Comparison of ENCODE assay signal across 20 cellular contexts in genomic region chr13:20832861-20833260, GRCh38. TPM values are rescaled to one million over a fixed set of nuclear protein-coding genes. Genes with fewer than 3 reads are reported as not detected.
DNase-seq lines count a peak whose midpoint lies in the region; ATAC-seq, FAIRE-seq and TF ChIP-seq lines count a peak whose summit lies in the region.
"Had no signal": no experiment of that assay in that cellular context is flagged by ENCODE, and none has a peak within 500 bp of the region (broad histone marks: within the 10 kb centered on the region; RNA-seq: fewer than 3 reads in every experiment).

No MANE protein-coding gene starts in this region.

- H3K36me3 Mint-ChIP-seq in endodermal cell (ENCODE audit: low read depth) = peaks cover 28% of the 10 kb centered on the region

- H3K27ac ChIP-seq in SK-N-SH (ENCODE audit: low read depth in 2 of 2, low read length in 1 of 2) = no peak overlapping the region
- no peak overlapping the region for H3K27ac ChIP-seq in endodermal cell (ENCODE audit: low read depth, low read length)
- H3K27ac ChIP-seq in psoas muscle = peak overlapping the region; percentile 89
- H3K27ac ChIP-seq: BLaER1 treated with 17β-estradiol and CSF1 and Interleukin-3, amounts not matched to agents 10 nM and 100 nM; SJCRH30 had no signal

- peaks cover 10% of the 10 kb centered on the region; the same call in 1 of the 2 replicates for H3K79me2 ChIP-seq in SK-N-SH (ENCODE audit: insufficient read depth)

- H3K9me3 Mint-ChIP-seq in endodermal cell = no peaks in the 10 kb centered on the region
- H3K9me3 Mint-ChIP-seq: CD4-positive, alpha-beta memory T cell had no signal

- FAIRE-seq in G401.6 (lab: Jason Lieb, UNC) = peak; percentile 55
- FAIRE-seq: GM18507, H1, K562 had no signal

- H3K4me2 ChIP-seq in SK-N-SH = no peak overlapping the region
- H3K4me2 ChIP-seq: BLaER1 treated with 17β-estradiol and CSF1 and Interleukin-3, amounts not matched to agents 10 nM and 100 nM had no signal

- intact Hi-C loops in psoas muscle (cut with DNase I) = no loop called here

- no peak for TF ChIP-seq RAD21 in SK-N-SH (IDR thresholded peaks at IDR 0.05; ENCODE audit: low read length)

- H3K27me3 ChIP-seq in SK-N-SH (ENCODE audit: insufficient read depth) (no peaks in the 10 kb centered on the region), endodermal cell (ENCODE audit: control insufficient read depth, insufficient read depth, low read length, poor library complexity, severe bottlenecking) (no peaks in the 10 kb centered on the region), psoas muscle (ENCODE audit: insufficient read depth in 3 of 3, low read length in 2 of 3) (no peaks in the 10 kb centered on the region)
- H3K27me3 ChIP-seq: BLaER1 treated with 17β-estradiol and CSF1 and Interleukin-3, amounts not matched to agents 10 nM and 100 nM; SJCRH30 had no signal

- H3K4me3 Mint-ChIP-seq in endodermal cell = no peak overlapping the region

- H3K4me1 ChIP-seq in SK-N-SH (ENCODE audit: control insufficient read depth in 1 of 2, insufficient read depth in 2 of 2, low read depth in 1 of 2, low read length in 1 of 2) (peaks cover 0 to under 1% of the 10 kb centered on the region in 2 experiments; a peak in 1 of 4 replicates), endodermal cell (ENCODE audit: control insufficient read depth, insufficient read depth, low read length) (peaks cover 10% of the 10 kb centered on the region), psoas muscle (peaks cover 11% of the 10 kb centered on the region)

- DNase-seq in SK-N-SH (no peak), endodermal cell (no peak), psoas muscle (no peak), SW480 (ENCODE audit: low spot score) (no peak), OCI-M2 (lab: John Stamatoyannopoulos, UW; ENCODE audit: unreplicated experiment) (no peak)
- DNase-seq in effector CD8-positive, alpha-beta T cell (lab: John Stamatoyannopoulos, UW) = no peak
- DNase-seq: 8988T; Caco-2; CD4-positive, alpha-beta memory T cell; GDM1; NCI-H1092; NCI-H1436; NCI-H69; SJCRH30 had no signal

- no peaks in the 10 kb centered on the region for H4K20me1 ChIP-seq in SK-N-SH (ENCODE audit: insufficient read depth)

- TF ChIP-seq EP300 in SK-N-SH (IDR thresholded peaks at IDR 0.05; ENCODE audit: borderline replicate concordance in 1 of 2, low read depth in 1 of 2, low read length in 1 of 2) = no peak

- H3K4me1 Mint-ChIP-seq in endodermal cell = peaks cover 17% of the 10 kb centered on the region

- ATAC-seq in SK-N-SH treated with all-trans-retinoic acid at 6 μM for 48 hours (no peak), psoas muscle (no peak)
- ATAC-seq: K562 had no signal

- WGBS in SK-N-SH (ENCODE audit: low lambda C conversion rate) = 90% methylated on average over 3 of the region's 3 CpGs
- WGBS in endodermal cell (ENCODE audit: insufficient coverage in 1 of 2, insufficient read length in 1 of 2), 2 experiments = 89% methylated on average over 2 of the region's 3 CpGs; no CpG with 5 or more reads in 1 of the 2 experiments
- WGBS in psoas muscle, 3 donors = 31 to 48% (median 42%) methylated on average over 3 of the region's 3 CpGs

- peaks cover 3% of the 10 kb centered on the region for H3F3A ChIP-seq in SK-N-SH (replicated peaks; ENCODE audit: insufficient read depth)

- no peaks in the 10 kb centered on the region for H3K27me3 Mint-ChIP-seq in endodermal cell (ENCODE audit: insufficient read depth)
- H3K27me3 Mint-ChIP-seq: CD4-positive, alpha-beta memory T cell had no signal

- no peak overlapping the region for H2AFZ ChIP-seq in SK-N-SH (ENCODE audit: low read depth)

- peak overlapping the region; percentile 16 for H3K27ac Mint-ChIP-seq in endodermal cell

- peaks cover 7 to 19% of the 10 kb centered on the region in 2 experiments for H3K36me3 ChIP-seq in SK-N-SH (replicated peaks in 1 of 2; ENCODE audit: control insufficient read depth in 1 of 2, insufficient read depth in 2 of 2, low read length in 1 of 2)
- peaks cover 19% of the 10 kb centered on the region for H3K36me3 ChIP-seq in endodermal cell (ENCODE audit: control insufficient read depth, insufficient read depth, low read length)
- H3K36me3 ChIP-seq in psoas muscle (ENCODE audit: insufficient read depth in 1 of 2, low read depth in 1 of 2) = peaks cover 6 to 29% of the 10 kb centered on the region in 2 donors

- CTCF ChIA-PET in SK-N-SH (lab: Yijun Ruan, JAX) = interaction anchor here (0.6 to 2.0 kb wide), 4 partner anchors 12 to 127 kb away, joined by 3 to 6 read pairs (median 4); no protein-coding TSS in a partner anchor

- no peaks in the 10 kb centered on the region for H3K9me3 ChIP-seq in SK-N-SH
- no peaks in the 10 kb centered on the region for H3K9me3 ChIP-seq in endodermal cell (ENCODE audit: control insufficient read depth, low read length)
- H3K9me3 ChIP-seq in psoas muscle = no peaks in the 10 kb centered on the region
- H3K9me3 ChIP-seq: BLaER1 treated with 17β-estradiol and CSF1 and Interleukin-3, amounts not matched to agents 10 nM and 100 nM; Caco-2; SJCRH30 had no signal

- TF ChIP-seq CTCF in SK-N-SH (IDR thresholded peaks at IDR 0.05) (no peak), endodermal cell (conservative IDR thresholded peaks at IDR 0.05) (no peak), psoas muscle (IDR thresholded peaks at IDR 0.05) (no peak)

- no peaks in the 10 kb centered on the region for H3K9me2 ChIP-seq in SK-N-SH

- no peak overlapping the region for H3K9ac ChIP-seq in SK-N-SH
- H3K9ac ChIP-seq in endodermal cell (ENCODE audit: extremely low read depth, low read length, poor library complexity, severe bottlenecking) = no peak overlapping the region
- H3K9ac ChIP-seq: BLaER1 treated with 17β-estradiol and CSF1 and Interleukin-3, amounts not matched to agents 10 nM and 100 nM had no signal

- POLR2A ChIA-PET in SK-N-SH (lab: Yijun Ruan, JAX) = no interaction called here

- H3K4me3 ChIP-seq in SK-N-SH (ENCODE audit: low read depth in 2 of 2, low read length in 1 of 2) (no peak overlapping the region), endodermal cell (ENCODE audit: low read length) (no peak overlapping the region), psoas muscle (peak overlapping the region; percentile 59)
- H3K4me3 ChIP-seq: BLaER1 treated with 17β-estradiol and CSF1 and Interleukin-3, amounts not matched to agents 10 nM and 100 nM; K562; SJCRH30 had no signal

TF ChIP-seq in SK-N-SH treated with all-trans-retinoic acid at 6 μM for 48 hours, 23 proteins besides CTCF, POLR2A, EP300 and RAD21:
- TF ChIP-seq ZNF70 (CRISPR knock-in tag; IDR thresholded peaks at IDR 0.05) (no peak), POU6F1 (CRISPR knock-in tag; IDR thresholded peaks at IDR 0.05; ENCODE audit: borderline replicate concordance, low read depth) (no peak), SNAI2 (CRISPR knock-in tag; IDR thresholded peaks at IDR 0.05) (no peak), OSR1 (CRISPR knock-in tag; IDR thresholded peaks at IDR 0.05) (no peak), RARB (CRISPR knock-in tag; IDR thresholded peaks at IDR 0.05) (no peak), ISL1 (CRISPR knock-in tag; IDR thresholded peaks at IDR 0.05) (peak; percentile 76)

TF ChIP-seq in SK-N-SH, 30 proteins besides CTCF, POLR2A, EP300 and RAD21:
- no peak for TF ChIP-seq PBX3 (IDR thresholded peaks at IDR 0.05)
- no peak for TF ChIP-seq TAF1 (IDR thresholded peaks at IDR 0.05; ENCODE audit: borderline replicate concordance, low read depth, low read length)
TF ChIP-seq in SK-N-SH: peak in this region for 0.

RNA-seq across cellular contexts. Expression of gene EEF1AKMT1, which starts 59.1 kb away (rescaled TPM):
- polyA plus RNA-seq in SK-N-SH (2012; rRNA removed) = 4.2 and 5.3 TPM in 2 replicates
- 6.5 and 7.7 TPM in 2 replicates for polyA plus RNA-seq in SK-N-SH (2012; cell fraction: cytosol; rRNA removed)
- 1.9 and 2.8 TPM in 2 replicates for polyA plus RNA-seq in SK-N-SH (2012; cell fraction: nucleus; rRNA removed)
- 1 to 10 TPM; 7.6 to 8.1 TPM for total RNA-seq in endodermal cell
- polyA plus RNA-seq in endodermal cell (2013, experiment 1 of 2) = 10.2 TPM
- 10.1 TPM for polyA plus RNA-seq in endodermal cell (2013, experiment 2 of 2)
- total RNA-seq in psoas muscle = 1 to 10 TPM; 8.2 to 8.9 (median 8.2) TPM
- polyA plus RNA-seq in psoas muscle = 1 to 10 TPM; 5.1 to 9.9 (median 7.1) TPM
